In the genomic region with DNA sequence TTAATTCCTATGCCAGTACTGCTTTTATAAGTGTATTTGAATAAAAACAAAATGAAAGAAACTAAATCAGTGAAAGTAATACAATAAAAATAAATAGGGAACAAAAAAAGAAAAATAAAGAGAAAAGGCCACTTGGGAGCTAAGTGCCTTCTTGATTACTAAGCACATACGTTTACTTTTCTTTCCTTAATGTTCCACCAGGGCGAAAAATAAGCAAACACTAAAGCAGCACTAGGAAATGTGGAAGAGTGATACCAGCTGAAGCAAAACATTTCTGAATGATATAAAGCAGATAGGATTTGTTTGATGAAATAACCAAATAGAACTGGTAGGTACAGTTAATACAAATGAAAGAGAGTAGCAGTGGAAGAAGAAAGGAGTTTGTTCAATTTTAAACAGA, we compare ENCODE assay signal across 21 cellular contexts.
"Had no signal": no experiment of that assay in that cellular context is flagged by ENCODE, and none has a peak within 500 bp of the region (broad histone marks: within the 10 kb centered on the region; RNA-seq: fewer than 3 reads in every experiment).

No MANE protein-coding gene starts in this region.

- H3K27ac ChIP-seq: breast epithelium, esophagus squamous epithelium had no signal

- H3K27me3 ChIP-seq: breast epithelium, esophagus squamous epithelium had no signal

- H3K36me3 Mint-ChIP-seq: stimulated activated naive B cell treated with anti-CD40 and anti-IgM and Interleukin-4, amounts not matched to agents 10 μg/mL and 1 μg/mL and 100 μg/mL, for 72 hours had no signal

- H3K9me3 Mint-ChIP-seq: activated CD4-positive, alpha-beta T cell treated with anti-CD3 and anti-CD28 coated beads, Interleukin-2, amount 10 ng/mL, durations not matched to agents 24 days and 14 days; activated naive CD8-positive, alpha-beta T cell treated with anti-CD3 and anti-CD28 coated beads, Interleukin-2, amount 50 U/mL, for 24 hours; dendritic cell treated with granulocyte-macrophage colony-stimulating factor and Interleukin-4, amounts not matched to agents 40 ng/mL and 50 ng/mL, for 4 days; nephron; stimulated activated naive B cell treated with anti-CD40 and anti-IgM and Interleukin-4, amounts not matched to agents 10 μg/mL and 1 μg/mL and 100 μg/mL, for 72 hours had no signal

- DNase-seq: activated CD4-positive, alpha-beta T cell treated with anti-CD3 and anti-CD28 coated beads, Interleukin-2, amount 10 ng/mL, durations not matched to agents 24 days and 14 days; activated CD8-positive, alpha-beta memory T cell treated with anti-CD3 and anti-CD28 coated beads, Interleukin-2, amount 50 U/mL, for 48 hours; activated effector memory CD4-positive, alpha-beta T cell treated with Interleukin-2 at 50 U/mL for 16 hours; activated naive CD4-positive, alpha-beta T cell treated with anti-CD3 and anti-CD28 coated beads, Interleukin-2, amount 10 ng/mL, durations not matched to agents 7 days and 5 days; activated naive CD8-positive, alpha-beta T cell treated with anti-CD3 and anti-CD28 coated beads, Interleukin-2, amount 50 U/mL, for 24 hours; activated T-cell treated with anti-CD3 and anti-CD28 coated beads, Interleukin-2, amount 50 U/mL, for 48 hours; anterior cingulate cortex; cerebellar nuclear complex; effector memory CD4-positive, alpha-beta T cell; esophagus squamous epithelium; midbrain; occipital lobe; posterior cingulate gyrus; retina; stimulated activated naive B cell treated with anti-CD40 and anti-IgM and Interleukin-4, amounts not matched to agents 10 μg/mL and 1 μg/mL and 100 μg/mL, for 72 hours; T-helper 1 cell; T-helper 9 cell had no signal

- H3K27me3 Mint-ChIP-seq: dendritic cell treated with granulocyte-macrophage colony-stimulating factor and Interleukin-4, amounts not matched to agents 40 ng/mL and 50 ng/mL, for 4 days had no signal

- ATAC-seq: activated naive CD8-positive, alpha-beta T cell treated with anti-CD3 and anti-CD28 coated beads, Interleukin-2, amount 50 U/mL, for 24 hours; stimulated activated naive B cell treated with anti-CD40 and anti-IgM and Interleukin-4, amounts not matched to agents 10 μg/mL and 1 μg/mL and 100 μg/mL, for 72 hours had no signal

- H3K9me3 ChIP-seq: breast epithelium, esophagus squamous epithelium had no signal

- H3K4me1 Mint-ChIP-seq: activated naive CD8-positive, alpha-beta T cell treated with anti-CD3 and anti-CD28 coated beads, Interleukin-2, amount 50 U/mL, for 24 hours; nephron; stimulated activated naive B cell treated with anti-CD40 and anti-IgM and Interleukin-4, amounts not matched to agents 10 μg/mL and 1 μg/mL and 100 μg/mL, for 72 hours had no signal

- H3K4me3 Mint-ChIP-seq: activated CD4-positive, alpha-beta T cell treated with anti-CD3 and anti-CD28 coated beads, Interleukin-2, amount 10 ng/mL, durations not matched to agents 24 days and 14 days; activated naive CD4-positive, alpha-beta T cell treated with anti-CD3 and anti-CD28 coated beads, Interleukin-2, amount 10 ng/mL, durations not matched to agents 7 days and 5 days; activated naive CD8-positive, alpha-beta T cell treated with anti-CD3 and anti-CD28 coated beads, Interleukin-2, amount 50 U/mL, for 24 hours; dendritic cell treated with granulocyte-macrophage colony-stimulating factor and Interleukin-4, amounts not matched to agents 40 ng/mL and 50 ng/mL, for 4 days; nephron; stimulated activated naive B cell treated with anti-CD40 and anti-IgM and Interleukin-4, amounts not matched to agents 10 μg/mL and 1 μg/mL and 100 μg/mL, for 72 hours had no signal

- H3K27ac Mint-ChIP-seq: activated CD4-positive, alpha-beta T cell treated with anti-CD3 and anti-CD28 coated beads, Interleukin-2, amount 10 ng/mL, durations not matched to agents 24 days and 14 days; activated naive CD4-positive, alpha-beta T cell treated with anti-CD3 and anti-CD28 coated beads, Interleukin-2, amount 10 ng/mL, durations not matched to agents 7 days and 5 days; activated naive CD8-positive, alpha-beta T cell treated with anti-CD3 and anti-CD28 coated beads, Interleukin-2, amount 50 U/mL, for 24 hours; dendritic cell treated with granulocyte-macrophage colony-stimulating factor and Interleukin-4, amounts not matched to agents 40 ng/mL and 50 ng/mL, for 4 days; nephron; stimulated activated naive B cell treated with anti-CD40 and anti-IgM and Interleukin-4, amounts not matched to agents 10 μg/mL and 1 μg/mL and 100 μg/mL, for 72 hours had no signal

- H3K4me1 ChIP-seq: breast epithelium, esophagus squamous epithelium had no signal

- H3K36me3 ChIP-seq: breast epithelium, esophagus squamous epithelium had no signal

- H3K4me3 ChIP-seq: breast epithelium, esophagus squamous epithelium, lung had no signal
